ENCODE assay signal across 1 cellular context in genomic region chr4:1407657-1408333, GRCh38.
A peak's percentile ranks its signal among the peaks of the same experiment; 100 is the strongest.
TF ChIP-seq lines count a peak whose summit lies in the region.

No MANE protein-coding gene starts in this region.

TF ChIP-seq in GM23338, 12 proteins besides CTCF, POLR2A, EP300 and RAD21:
- no peak for TF ChIP-seq ZNF462 (CRISPR knock-in tag; IDR thresholded peaks at IDR 0.05)
- no peak for TF ChIP-seq ZNF114 (CRISPR knock-in tag; IDR thresholded peaks at IDR 0.05)
- TF ChIP-seq EZH2phosphoT487 (IDR thresholded peaks at IDR 0.05; ENCODE audit: unreplicated experiment): peak; percentile 63
- TF ChIP-seq EZH2 (IDR thresholded peaks at IDR 0.05; ENCODE audit: low read depth, unreplicated experiment): no peak
- no peak for TF ChIP-seq JUNB (IDR thresholded peaks at IDR 0.05; ENCODE audit: unreplicated experiment)
- no peak for TF ChIP-seq NANOG (IDR thresholded peaks at IDR 0.05; ENCODE audit: borderline replicate concordance)
- TF ChIP-seq ZNF331 (CRISPR knock-in tag; IDR thresholded peaks at IDR 0.05; ENCODE audit: low read depth): no peak
- no peak for TF ChIP-seq POLR2AphosphoS5 (IDR thresholded peaks at IDR 0.05; ENCODE audit: low read depth)
TF ChIP-seq in GM23338: peak in this region for 1.
